ENCODE assay signal across 9 cellular contexts in genomic region chr10:93062499-93063216, GRCh38. TPM values are rescaled to one million over a fixed set of nuclear protein-coding genes. Genes with fewer than 3 reads are reported as not detected.
DNase-seq lines count a peak whose midpoint lies in the region; ATAC-seq and TF ChIP-seq lines count a peak whose summit lies in the region.
"Had no signal": no experiment of that assay in that cellular context is flagged by ENCODE, and none has a peak within 500 bp of the region (broad histone marks: within the 10 kb centered on the region; RNA-seq: fewer than 3 reads in every experiment).

No MANE protein-coding gene starts in this region.

- H4K20me1 ChIP-seq in SK-N-SH (ENCODE audit: insufficient read depth): no peaks in the 10 kb centered on the region

- H3K4me3 Mint-ChIP-seq in T-helper 17 cell: peak overlapping the region; percentile 84
- peak overlapping the region; percentile 31 to 65 (median 42) for H3K4me3 Mint-ChIP-seq in nephron

- CTCF ChIA-PET in SK-N-SH (lab: Yijun Ruan, JAX): interaction anchor here (8.4 kb wide), 1 partner anchor 15 kb away, joined by 69 read pairs; no protein-coding TSS in a partner anchor

- peak; percentile 30 for DNase-seq in SK-N-SH
- peak in 1 of 3 donors; percentile 29 for DNase-seq in T-helper 17 cell
- no peak for DNase-seq in head of caudate nucleus
- no peak for DNase-seq in GM19238 (ENCODE audit: insufficient read length, low spot score)
- DNase-seq in NCI-H1105 treated with DMSO at 0.1 percent for 48 hours (lab: John Stamatoyannopoulos, UW): no peak

- H3K27me3 ChIP-seq in SK-N-SH (ENCODE audit: insufficient read depth): peaks cover 26% of the 10 kb centered on the region

- no peak overlapping the region for H2AFZ ChIP-seq in SK-N-SH (ENCODE audit: low read depth)

- intact Hi-C loops in head of caudate nucleus (cut with DNase I): no loop called here

- no peaks in the 10 kb centered on the region for H3F3A ChIP-seq in SK-N-SH (replicated peaks; ENCODE audit: insufficient read depth)

- TF ChIP-seq CTCF in SK-N-SH (IDR thresholded peaks at IDR 0.05): peak; percentile 13; the same call in 1 of the 2 replicates
- peak; percentile 36 to 42 (median 38) for TF ChIP-seq CTCF in nephron (IDR thresholded peaks at IDR 0.05; ENCODE audit: unreplicated experiment in 3 of 3)

- no peak overlapping the region for H3K9ac ChIP-seq in SK-N-SH
- H3K9ac ChIP-seq: BLaER1 treated with 17β-estradiol and CSF1 and Interleukin-3, amounts not matched to agents 10 nM and 100 nM had no signal

- no peak overlapping the region for H3K27ac ChIP-seq in SK-N-SH (ENCODE audit: low read depth in 2 of 2, low read length in 1 of 2)
- H3K27ac ChIP-seq: BLaER1 treated with 17β-estradiol and CSF1 and Interleukin-3, amounts not matched to agents 10 nM and 100 nM had no signal

- H3K4me2 ChIP-seq in SK-N-SH: no peak overlapping the region
- H3K4me2 ChIP-seq: BLaER1 treated with 17β-estradiol and CSF1 and Interleukin-3, amounts not matched to agents 10 nM and 100 nM had no signal

- no peaks in the 10 kb centered on the region for H3K36me3 ChIP-seq in SK-N-SH (replicated peaks in 1 of 2; ENCODE audit: control insufficient read depth in 1 of 2, insufficient read depth in 2 of 2, low read length in 1 of 2)

- POLR2A ChIA-PET in SK-N-SH (lab: Yijun Ruan, JAX): no interaction called here

- H3K9me3 ChIP-seq in SK-N-SH (no peaks in the 10 kb centered on the region), T-helper 17 cell (ENCODE audit: control insufficient read depth, low read length, poor library complexity, severe bottlenecking) (no peaks in the 10 kb centered on the region)

- no peak overlapping the region for H3K4me3 ChIP-seq in SK-N-SH (ENCODE audit: low read depth in 2 of 2, low read length in 1 of 2)
- H3K4me3 ChIP-seq: BLaER1 treated with 17β-estradiol and CSF1 and Interleukin-3, amounts not matched to agents 10 nM and 100 nM had no signal

- H3K9me3 Mint-ChIP-seq in nephron: no peaks in the 10 kb centered on the region

- H3K36me3 Mint-ChIP-seq in T-helper 17 cell (ENCODE audit: low read depth): peaks cover 16% of the 10 kb centered on the region
- peaks cover 26% of the 10 kb centered on the region for H3K36me3 Mint-ChIP-seq in nephron (ENCODE audit: low read depth)

- H3K27me3 Mint-ChIP-seq in T-helper 17 cell (peaks cover 54% of the 10 kb centered on the region), nephron (ENCODE audit: low read depth) (peaks cover 89% of the 10 kb centered on the region)

- TF ChIP-seq EP300 in SK-N-SH (IDR thresholded peaks at IDR 0.05; ENCODE audit: borderline replicate concordance in 1 of 2, low read depth in 1 of 2, low read length in 1 of 2): no peak

- no peak for TF ChIP-seq RAD21 in SK-N-SH (IDR thresholded peaks at IDR 0.05; ENCODE audit: low read length)

- H3K4me1 ChIP-seq in SK-N-SH (ENCODE audit: control insufficient read depth in 1 of 2, insufficient read depth in 2 of 2, low read depth in 1 of 2, low read length in 1 of 2): peaks cover 0 to 6% of the 10 kb centered on the region in 2 experiments; a peak in 1 of 4 replicates
- H3K4me1 ChIP-seq: BLaER1 treated with 17β-estradiol and CSF1 and Interleukin-3, amounts not matched to agents 10 nM and 100 nM had no signal

- H3K27ac Mint-ChIP-seq in T-helper 17 cell: no peak overlapping the region
- H3K27ac Mint-ChIP-seq in nephron: no peak overlapping the region

- H3K79me2 ChIP-seq in SK-N-SH (ENCODE audit: insufficient read depth): no peaks in the 10 kb centered on the region

- no peak for ATAC-seq in SK-N-SH treated with all-trans-retinoic acid at 6 μM for 48 hours
- ATAC-seq in T-helper 17 cell: peak; percentile 82
- ATAC-seq in esophagus mucosa: peak; percentile 85

- H3K9me2 ChIP-seq in SK-N-SH: no peaks in the 10 kb centered on the region

- H3K4me1 Mint-ChIP-seq in T-helper 17 cell: peaks cover 27% of the 10 kb centered on the region
- H3K4me1 Mint-ChIP-seq in nephron: peaks cover 4% of the 10 kb centered on the region

- WGBS in SK-N-SH (ENCODE audit: low lambda C conversion rate): 98% methylated on average over 24 of the region's 72 CpGs

TF ChIP-seq in SK-N-SH, 30 proteins besides CTCF, POLR2A, EP300 and RAD21 (continues in another document):
- TF ChIP-seq GABPA (IDR thresholded peaks at IDR 0.05; ENCODE audit: low read depth): no peak
- TF ChIP-seq, protein P1, sequence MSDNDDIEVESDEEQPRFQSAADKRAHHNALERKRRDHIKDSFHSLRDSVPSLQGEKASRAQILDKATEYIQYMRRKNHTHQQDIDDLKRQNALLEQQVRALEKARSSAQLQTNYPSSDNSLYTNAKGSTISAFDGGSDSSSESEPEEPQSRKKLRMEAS (IDR thresholded peaks at IDR 0.05; ENCODE audit: low read depth): no peak
- no peak for TF ChIP-seq TEAD4 (IDR thresholded peaks at IDR 0.05; ENCODE audit: borderline replicate concordance, insufficient read depth)
- no peak for TF ChIP-seq MXI1 (IDR thresholded peaks at IDR 0.05; ENCODE audit: low read depth, low read length)
- TF ChIP-seq, protein P2, sequence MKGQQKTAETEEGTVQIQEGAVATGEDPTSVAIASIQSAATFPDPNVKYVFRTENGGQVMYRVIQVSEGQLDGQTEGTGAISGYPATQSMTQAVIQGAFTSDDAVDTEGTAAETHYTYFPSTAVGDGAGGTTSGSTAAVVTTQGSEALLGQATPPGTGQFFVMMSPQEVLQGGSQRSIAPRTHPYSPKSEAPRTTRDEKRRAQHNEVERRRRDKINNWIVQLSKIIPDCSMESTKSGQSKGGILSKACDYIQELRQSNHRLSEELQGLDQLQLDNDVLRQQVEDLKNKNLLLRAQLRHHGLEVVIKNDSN (IDR thresholded peaks at IDR 0.05; ENCODE audit: borderline replicate concordance, low read depth): no peak
- TF ChIP-seq USF2 (IDR thresholded peaks at IDR 0.05; ENCODE audit: borderline replicate concordance, low read depth, low read length): no peak
- no peak for TF ChIP-seq CHD2 (IDR thresholded peaks at IDR 0.05; ENCODE audit: low read length, partially characterized antibody)
- TF ChIP-seq FOXJ3 (CRISPR knock-in tag; IDR thresholded peaks at IDR 0.05): no peak
- no peak for TF ChIP-seq POLR2AphosphoS5 (IDR thresholded peaks at IDR 0.05; ENCODE audit: low read depth, low read length)
- no peak for TF ChIP-seq TCF12 (IDR thresholded peaks at IDR 0.05)
- no peak for TF ChIP-seq SIN3A (IDR thresholded peaks at IDR 0.05; ENCODE audit: borderline replicate concordance, low read depth, low read length)
- TF ChIP-seq YY1 (IDR thresholded peaks at IDR 0.05; ENCODE audit: low read depth): no peak
- TF ChIP-seq TAF1 (IDR thresholded peaks at IDR 0.05; ENCODE audit: borderline replicate concordance, low read depth, low read length): no peak

TF ChIP-seq in SK-N-SH treated with all-trans-retinoic acid at 6 μM for 48 hours, 23 proteins besides CTCF, POLR2A, EP300 and RAD21:
- TF ChIP-seq POU6F1 (CRISPR knock-in tag; IDR thresholded peaks at IDR 0.05; ENCODE audit: borderline replicate concordance, low read depth) (no peak), TOX (CRISPR knock-in tag; IDR thresholded peaks at IDR 0.05; ENCODE audit: borderline replicate concordance) (no peak), PPARA (CRISPR knock-in tag; IDR thresholded peaks at IDR 0.05; ENCODE audit: borderline replicate concordance) (no peak), TCF4 (CRISPR knock-in tag; IDR thresholded peaks at IDR 0.05; ENCODE audit: borderline replicate concordance) (no peak), ZNF70 (CRISPR knock-in tag; IDR thresholded peaks at IDR 0.05) (no peak)
TF ChIP-seq in SK-N-SH treated with all-trans-retinoic acid at 6 μM for 48 hours: peak in this region for 0.

RNA-seq across cellular contexts. Expression of gene CYP26C1, which starts 2.1 kb away (rescaled TPM):
- not detected in 2 replicates for polyA plus RNA-seq in SK-N-SH (2012; rRNA removed)
- polyA plus RNA-seq in SK-N-SH (2012; cell fraction: cytosol; rRNA removed): not detected in 2 replicates
- polyA plus RNA-seq in SK-N-SH (2012; cell fraction: nucleus; rRNA removed): not detected in 2 replicates
- total RNA-seq in T-helper 17 cell (under 1 TPM; 0.18 to 0.20 TPM), esophagus mucosa (not detected)

RNA-seq across cellular contexts. Expression of gene CYP26A1, which starts 11.0 kb away (rescaled TPM):
- polyA plus RNA-seq in SK-N-SH (2012; rRNA removed): not detected in 2 replicates
- not detected in 2 replicates for polyA plus RNA-seq in SK-N-SH (2012; cell fraction: cytosol; rRNA removed)
- polyA plus RNA-seq in SK-N-SH (2012; cell fraction: nucleus; rRNA removed): 0.11 TPM in 1 of 2 replicates, not detected in the other
- total RNA-seq in T-helper 17 cell (not detected), esophagus mucosa (not detected)
